ENCODE assay signal across 8 cellular contexts in the genomic region with DNA sequence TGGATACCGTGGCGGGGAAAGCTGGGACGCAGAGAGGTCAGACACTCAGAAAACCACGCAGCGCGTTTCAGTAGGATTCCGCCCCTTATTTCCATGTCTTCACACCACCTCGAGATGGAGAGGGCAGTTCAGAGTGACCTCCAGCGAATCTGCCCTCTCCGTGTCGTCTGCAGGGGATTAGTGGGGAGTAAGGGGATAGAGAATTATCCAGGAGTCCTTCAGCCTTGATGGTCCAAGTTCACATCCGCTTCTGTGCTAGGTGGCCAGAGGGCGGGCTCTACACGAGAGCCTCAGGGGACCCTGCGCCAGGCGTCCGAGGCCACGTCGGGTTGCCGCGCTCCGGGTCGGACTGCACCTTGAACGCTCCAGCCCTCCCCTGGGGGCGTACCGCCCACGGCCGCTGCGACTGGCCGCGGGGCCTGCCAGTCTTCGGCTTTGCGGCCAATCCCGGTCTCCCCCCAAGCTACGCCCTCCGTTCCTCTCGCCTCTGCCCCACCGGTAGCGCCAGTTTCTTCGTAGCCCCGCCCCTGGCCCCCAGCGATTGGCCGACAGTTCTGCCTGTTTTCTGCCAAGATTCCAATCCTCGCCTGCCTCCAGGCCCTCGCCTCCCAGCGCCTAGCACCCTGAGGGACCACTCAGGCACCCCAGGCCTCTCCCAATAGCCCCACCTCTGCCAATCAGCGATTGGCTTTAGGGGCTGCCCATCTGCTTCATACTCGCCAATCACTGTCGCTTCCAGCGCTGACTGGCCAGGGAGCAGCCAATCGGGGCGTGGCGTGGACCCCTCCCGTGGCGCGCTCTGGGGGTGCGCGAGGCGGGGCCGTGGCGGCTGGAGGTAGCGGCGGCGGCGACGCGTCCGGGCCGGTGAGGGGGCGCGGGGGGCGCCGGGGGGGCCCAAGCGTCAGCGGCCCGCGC. TPM values are rescaled to one million over a fixed set of nuclear protein-coding genes. Genes with fewer than 3 reads are reported as not detected.
DNase-seq lines count a peak whose midpoint lies in the region; TF ChIP-seq lines count a peak whose summit lies in the region.

Gene SLC25A42 (plus strand): TSS at position 812 of the 915 bp plus-strand sequence. CDS start 32,131 bp downstream, outside the sequence.

- peaks cover 27% of the 10 kb centered on the region for H3K36me3 ChIP-seq in MG63

- WGBS in H9 (ENCODE audit: extremely low coverage, insufficient read length, low lambda C conversion rate), result no CpG with 5 or more reads among the region's 77 CpGs

- no peak within 1 kb of the TSS for H2AK5ac ChIP-seq in H9 (ENCODE audit: insufficient read length, low read length)

- H3K4ac ChIP-seq in H9 (ENCODE audit: low read depth, low read length), result no peak within 1 kb of the TSS

- H3K4me3 ChIP-seq in MG63, result peak within 1 kb of the TSS; percentile 57
- H3K4me3 ChIP-seq in fibroblast of the aortic adventitia (ENCODE audit: low read depth, low read length), result peak within 1 kb of the TSS; percentile 89

- no peak within 1 kb of the TSS for H2AFZ ChIP-seq in H9 (ENCODE audit: low read length)

- H3K4me3 Mint-ChIP-seq in H9 (peak within 1 kb of the TSS; percentile 62 to 84), nephron (peak within 1 kb of the TSS; percentile 84 to 86 (median 84))
- peak within 1 kb of the TSS; percentile 79 for H3K4me3 Mint-ChIP-seq in stimulated activated naive CD8-positive, alpha-beta T cell treated with anti-CD3 and anti-CD28 coated beads, Interleukin-15, Interleukin-2, amounts not matched to agents 100 ng/mL and 50 ng/mL, for 24 hours

- H3K27me3 ChIP-seq in H9 (ENCODE audit: insufficient read depth, low read length) (peaks cover 11% of the 10 kb centered on the region; the same call in 1 of the 2 replicates), MG63 (peaks cover 12% of the 10 kb centered on the region; the same call in 1 of the 2 replicates)

- H3K27me3 Mint-ChIP-seq in H9 (ENCODE audit: low read depth) (peaks cover 44% of the 10 kb centered on the region), nephron (ENCODE audit: low read depth) (no peaks in the 10 kb centered on the region)
- no peaks in the 10 kb centered on the region for H3K27me3 Mint-ChIP-seq in stimulated activated naive CD8-positive, alpha-beta T cell treated with anti-CD3 and anti-CD28 coated beads, Interleukin-15, Interleukin-2, amounts not matched to agents 100 ng/mL and 50 ng/mL, for 24 hours

- H4K91ac ChIP-seq in H9 (ENCODE audit: insufficient read length, low read depth, low read length), result no peak within 1 kb of the TSS

- H2BK15ac ChIP-seq in H9 (ENCODE audit: low read depth, low read length), result no peak within 1 kb of the TSS

- H3K36me3 Mint-ChIP-seq in H9 (ENCODE audit: insufficient read depth in 1 of 3, low read depth in 3 of 3) (peaks cover 8 to 23% (median 8%) of the 10 kb centered on the region in 3 experiments; a peak in 6 of 7 replicates), nephron (ENCODE audit: low read depth) (peaks cover 6% of the 10 kb centered on the region)
- peaks cover 17% of the 10 kb centered on the region for H3K36me3 Mint-ChIP-seq in stimulated activated naive CD8-positive, alpha-beta T cell treated with anti-CD3 and anti-CD28 coated beads, Interleukin-15, Interleukin-2, amounts not matched to agents 100 ng/mL and 50 ng/mL, for 24 hours (ENCODE audit: low read depth)

- H3T11ph ChIP-seq in H9 (ENCODE audit: low read length), result no peak within 1 kb of the TSS

- no peaks in the 10 kb centered on the region for H3K79me2 ChIP-seq in H9 (ENCODE audit: insufficient read depth, low read length)

- peak within 1 kb of the TSS; percentile 1 for H3K18ac ChIP-seq in H9 (ENCODE audit: insufficient read length, low read depth, low read length)

- H3K4me1 Mint-ChIP-seq in H9, result peaks cover 20 to 21% of the 10 kb centered on the region in 2 experiments
- H3K4me1 Mint-ChIP-seq in nephron, result peaks cover 24% of the 10 kb centered on the region
- peaks cover 45% of the 10 kb centered on the region for H3K4me1 Mint-ChIP-seq in stimulated activated naive CD8-positive, alpha-beta T cell treated with anti-CD3 and anti-CD28 coated beads, Interleukin-15, Interleukin-2, amounts not matched to agents 100 ng/mL and 50 ng/mL, for 24 hours (ENCODE audit: low read depth)

- no peak within 1 kb of the TSS for H2BK5ac ChIP-seq in H9 (ENCODE audit: insufficient read length, low read length)

- no peaks in the 10 kb centered on the region; a peak in 1 of 5 replicates for H3K9me3 Mint-ChIP-seq in H9
- no peaks in the 10 kb centered on the region for H3K9me3 Mint-ChIP-seq in nephron
- no peaks in the 10 kb centered on the region for H3K9me3 Mint-ChIP-seq in stimulated activated naive CD8-positive, alpha-beta T cell treated with anti-CD3 and anti-CD28 coated beads, Interleukin-15, Interleukin-2, amounts not matched to agents 100 ng/mL and 50 ng/mL, for 24 hours

- H2BK12ac ChIP-seq in H9 (ENCODE audit: insufficient read length, low read depth, low read length), result no peak within 1 kb of the TSS

- TF ChIP-seq CTCF in H9 (conservative IDR thresholded peaks at IDR 0.05) (no peak), fibroblast of the aortic adventitia (IDR thresholded peaks at IDR 0.05; ENCODE audit: insufficient read depth, low read length) (no peak), nephron (IDR thresholded peaks at IDR 0.05; ENCODE audit: unreplicated experiment in 3 of 3) (no peak)

- H2BK20ac ChIP-seq in H9 (ENCODE audit: low read depth, low read length, poor library complexity, severe bottlenecking), result no peak within 1 kb of the TSS

- no peak within 1 kb of the TSS for H2BK120ac ChIP-seq in H9 (ENCODE audit: low read depth, low read length, poor library complexity, severe bottlenecking)

- H4K5ac ChIP-seq in H9 (ENCODE audit: insufficient read length, low read depth, low read length), result no peak within 1 kb of the TSS

- H3K56ac ChIP-seq in H9 (ENCODE audit: insufficient read length, low read depth, low read length), result no peak within 1 kb of the TSS

- H4K20me1 ChIP-seq in H9 (ENCODE audit: control insufficient read depth, insufficient read depth, insufficient read length), result no peaks in the 10 kb centered on the region

- H3K9ac ChIP-seq in H9 (ENCODE audit: extremely low read depth, insufficient read length, low read length), result peak within 1 kb of the TSS; percentile 15

- no peak within 1 kb of the TSS for H3K27ac ChIP-seq in H9 (ENCODE audit: insufficient read length, low read depth, low read length)

- DNase-seq in ELF-1 (ENCODE audit: low read depth, low spot score) (peak; percentile 100), H9 (peak; percentile 100), MG63 (peak; percentile 100), SHP77 treated with DMSO at 0.1 percent for 48 hours (lab: John Stamatoyannopoulos, UW) (peak; percentile 98), fibroblast of the aortic adventitia (ENCODE audit: low read depth) (peak; percentile 100)
- peak; percentile 100 for DNase-seq in activated effector memory CD4-positive, alpha-beta T cell treated with anti-CD3 and anti-CD28 coated beads, Interleukin-2, amount 50 U/mL, for 16 hours

- no peak within 1 kb of the TSS for H4K8ac ChIP-seq in H9 (replicated peaks; ENCODE audit: insufficient read length, low read depth, low read length)

- peak within 1 kb of the TSS; percentile 44 to 82 (median 59); a peak in 3 of 7 replicates for H3K27ac Mint-ChIP-seq in H9
- H3K27ac Mint-ChIP-seq in nephron, result peak within 1 kb of the TSS in 2 of 3 experiments; percentile 72 to 81
- H3K27ac Mint-ChIP-seq in stimulated activated naive CD8-positive, alpha-beta T cell treated with anti-CD3 and anti-CD28 coated beads, Interleukin-15, Interleukin-2, amounts not matched to agents 100 ng/mL and 50 ng/mL, for 24 hours, result peak within 1 kb of the TSS; percentile 97

- H3K4me1 ChIP-seq in H9 (ENCODE audit: insufficient read depth, low read length), result peaks cover 3% of the 10 kb centered on the region; the same call in 1 of the 2 replicates

- no peak within 1 kb of the TSS for H3K23ac ChIP-seq in H9 (ENCODE audit: insufficient read length, low read depth, low read length)

- H3K23me2 ChIP-seq in H9 (ENCODE audit: insufficient read length, low read depth, low read length, poor library complexity, severe bottlenecking), result peaks cover 4% of the 10 kb centered on the region

- no peaks in the 10 kb centered on the region for H3K79me1 ChIP-seq in H9 (ENCODE audit: insufficient read depth, low read depth, low read length, poor library complexity, severe bottlenecking)

- no peaks in the 10 kb centered on the region for H3K9me3 ChIP-seq in H9 (ENCODE audit: control insufficient read depth, low read depth, low read length)
- no peaks in the 10 kb centered on the region for H3K9me3 ChIP-seq in MG63

- H3K14ac ChIP-seq in H9 (ENCODE audit: insufficient read depth, low read length), result peak within 1 kb of the TSS; percentile 13; the same call in 1 of the 2 replicates

- H3K4me2 ChIP-seq in H9 (ENCODE audit: insufficient read depth, insufficient read length, low read length), result peak within 1 kb of the TSS; percentile 51

RNA-seq across cellular contexts. Expression of gene SLC25A42, which starts in this region (rescaled TPM):
- total RNA-seq in H9 (2021) (3.6 and 3.7 TPM in 2 replicates), fibroblast of the aortic adventitia (ENCODE audit: low replicate concordance) (3.7 and 4.8 TPM in 2 replicates)
- 2.0 and 10.0 TPM in 2 replicates for total RNA-seq in MG63 (2014; rRNA removed; shearing (Covaris generic); ENCODE audit: low replicate concordance)
